1 cellular context compared by ENCODE assay signal in the genomic region with DNA sequence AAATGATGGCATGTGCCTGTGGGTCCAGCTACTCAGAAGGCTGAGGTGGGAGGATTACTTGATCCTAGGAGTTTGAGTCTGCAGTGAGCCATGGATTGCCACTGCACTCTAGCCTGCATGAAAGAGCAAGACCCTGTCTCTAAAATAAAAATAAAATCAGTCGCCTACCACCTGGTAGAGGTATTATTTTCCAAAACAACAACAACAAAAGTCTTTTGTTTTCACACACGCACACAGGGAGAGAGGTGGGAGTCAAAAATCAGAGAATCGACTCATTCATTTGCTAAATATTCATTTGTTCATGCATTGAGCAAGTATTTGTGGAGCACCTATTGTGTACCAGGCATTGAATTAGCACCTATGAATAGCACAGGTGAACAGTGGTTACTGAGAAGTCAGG.
TF ChIP-seq lines count a peak whose summit lies in the region.

No MANE protein-coding gene starts in this region.

TF ChIP-seq in GM23338, 12 proteins besides CTCF, POLR2A, EP300 and RAD21 (continued from another document):
- no peak for TF ChIP-seq EZH2 (IDR thresholded peaks at IDR 0.05; ENCODE audit: low read depth, unreplicated experiment)
TF ChIP-seq in GM23338: peak in this region for 0.
